ENCODE assay signal across 1 cellular context in the genomic region with DNA sequence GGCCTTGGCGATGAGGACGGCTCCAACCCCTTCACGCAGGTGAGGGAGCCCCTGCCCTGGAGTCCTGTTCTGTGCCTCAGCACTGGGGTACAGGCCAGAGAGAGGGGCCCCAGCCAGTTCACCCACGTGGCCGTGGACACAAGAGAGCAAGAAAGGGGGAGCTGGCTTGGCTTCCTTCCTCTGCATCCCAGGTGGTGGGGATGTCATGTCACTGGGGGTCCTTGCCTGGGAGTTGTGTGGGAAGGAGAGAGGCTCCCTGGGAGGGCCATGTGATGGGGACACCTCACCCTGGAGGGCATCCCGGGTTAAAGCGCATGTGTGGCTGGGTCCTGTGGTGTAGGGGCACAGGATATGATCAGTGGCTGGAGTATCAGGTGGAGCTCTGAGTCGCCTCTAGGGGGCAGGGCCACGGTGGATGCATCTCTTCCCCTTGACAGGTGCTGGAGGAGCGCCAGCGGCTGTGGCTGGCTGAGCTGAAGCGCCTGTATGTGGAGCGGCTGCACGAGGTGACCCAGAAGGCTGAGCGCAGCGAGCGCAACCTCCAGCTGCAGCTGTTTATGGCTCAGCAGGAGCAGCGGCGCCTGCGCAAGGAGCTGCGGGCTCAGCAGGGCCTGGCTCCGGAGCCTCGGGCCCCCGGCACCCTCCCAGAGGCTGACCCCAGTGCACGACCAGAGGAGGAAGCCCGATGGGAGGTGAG.
TF ChIP-seq lines count a peak whose summit lies in the region.

No MANE protein-coding gene starts in this region.

TF ChIP-seq in endothelial cell of umbilical vein, 7 proteins besides CTCF, POLR2A, EP300 and RAD21:
- TF ChIP-seq POLR2AphosphoS5 (IDR thresholded peaks at IDR 0.05; ENCODE audit: insufficient read depth, low read depth, low read length) (no peak), EZH2 (IDR thresholded peaks at IDR 0.05; ENCODE audit: borderline replicate concordance, low read depth, low read length, severe bottlenecking) (no peak), MYC (IDR thresholded peaks at IDR 0.05; ENCODE audit: low read depth, low read length) (no peak), GATA2 (IDR thresholded peaks at IDR 0.05; ENCODE audit: insufficient read depth, insufficient read length, low read depth, low read length) (no peak), FOS (IDR thresholded peaks at IDR 0.05; ENCODE audit: borderline replicate concordance, insufficient read depth, low read length) (no peak), JUN (IDR thresholded peaks at IDR 0.05; ENCODE audit: borderline replicate concordance, insufficient read depth, insufficient read length, low read depth) (no peak)
- TF ChIP-seq, protein P1, sequence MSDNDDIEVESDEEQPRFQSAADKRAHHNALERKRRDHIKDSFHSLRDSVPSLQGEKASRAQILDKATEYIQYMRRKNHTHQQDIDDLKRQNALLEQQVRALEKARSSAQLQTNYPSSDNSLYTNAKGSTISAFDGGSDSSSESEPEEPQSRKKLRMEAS (IDR thresholded peaks at IDR 0.05; ENCODE audit: insufficient read depth, insufficient read length): no peak
